In genomic region chr7:155858521-155859061, GRCh38 we compare ENCODE assay signal across 21 cellular contexts. TPM values are rescaled to one million over a fixed set of nuclear protein-coding genes. Genes with fewer than 3 reads are reported as not detected.
A peak's percentile ranks its signal among the peaks of the same experiment; 100 is the strongest.
DNase-seq lines count a peak whose midpoint lies in the region; ATAC-seq and TF ChIP-seq lines count a peak whose summit lies in the region.
"Had no signal": no experiment of that assay in that cellular context is flagged by ENCODE, and none has a peak within 500 bp of the region (broad histone marks: within the 10 kb centered on the region; RNA-seq: fewer than 3 reads in every experiment).

No MANE protein-coding gene starts in this region.

- TF ChIP-seq CTCF in PC-9 (conservative IDR thresholded peaks at IDR 0.05): no peak
- no peak for TF ChIP-seq CTCF in endodermal cell (conservative IDR thresholded peaks at IDR 0.05)
- TF ChIP-seq CTCF in transverse colon (IDR thresholded peaks at IDR 0.05): no peak
- TF ChIP-seq CTCF in CD4-positive, alpha-beta T cell (IDR thresholded peaks at IDR 0.05): no peak

- CTCF ChIA-PET in PC-9 (lab: Charles Lee): no interaction called here
- CTCF ChIA-PET in activated naive CD4-positive, alpha-beta T cell treated with anti-CD3 and anti-CD28 coated beads for 36 hours (lab: Charles Lee): no interaction called here
- CTCF ChIA-PET in CD4-positive, alpha-beta T cell (lab: Charles Lee): no interaction called here

- peaks cover 9% of the 10 kb centered on the region for H3K4me1 Mint-ChIP-seq in endodermal cell
- H3K4me1 Mint-ChIP-seq in activated naive CD4-positive, alpha-beta T cell treated with anti-CD3 and anti-CD28 coated beads for 36 hours (ENCODE audit: low read depth): no peaks in the 10 kb centered on the region
- no peaks in the 10 kb centered on the region for H3K4me1 Mint-ChIP-seq in CD4-positive, alpha-beta T cell (ENCODE audit: low read depth)
- H3K4me1 Mint-ChIP-seq: IgD-negative memory B cell, natural killer cell, WTC11 had no signal

- H3F3A ChIP-seq in GM23248 (ENCODE audit: insufficient read depth) (no peaks in the 10 kb centered on the region), PC-9 (ENCODE audit: insufficient read depth, low read depth) (peaks cover 36% of the 10 kb centered on the region)

- H3K9me2 ChIP-seq in GM23248 (ENCODE audit: insufficient read depth) (no peaks in the 10 kb centered on the region), PC-9 (ENCODE audit: insufficient read depth) (no peaks in the 10 kb centered on the region)

- H3K9ac ChIP-seq in GM23248 (no peak overlapping the region), endodermal cell (ENCODE audit: extremely low read depth, low read length, poor library complexity, severe bottlenecking) (no peak overlapping the region)
- H3K9ac ChIP-seq: BLaER1 treated with 17β-estradiol and CSF1 and Interleukin-3, amounts not matched to agents 10 nM and 100 nM had no signal

- in situ Hi-C loops in GM23248 (cut with MboI) (no loop called here), transverse colon (cut with MboI; ENCODE audit: low pct_ligation_motif_present in 1 of 4, low pct_unique_long_range_greater_than_20kb in 1 of 4, low sequenced_read_pairs in 3 of 4) (no loop called here)

- H4K20me1 ChIP-seq in GM23248 (ENCODE audit: insufficient read depth): no peaks in the 10 kb centered on the region
- H4K20me1 ChIP-seq in PC-9 (ENCODE audit: insufficient read depth): no peaks in the 10 kb centered on the region

- WGBS in GM23248 (ENCODE audit: low coverage in 1 of 2, low lambda C conversion rate in 2 of 2, missing lambda C conversion rate in 2 of 2), 2 experiments: 10% methylated on average over 3 of the region's 3 CpGs
- WGBS in endodermal cell (ENCODE audit: insufficient coverage in 1 of 2, insufficient read length in 1 of 2), 2 experiments: 91% methylated on average over 3 of the region's 3 CpGs; no CpG with 5 or more reads in 1 of the 2 experiments
- 62 to 71% methylated on average over 1 to 3 of the region's 3 CpGs for WGBS in transverse colon (ENCODE audit: low coverage in 1 of 2), 2 donors

- no peaks in the 10 kb centered on the region for H3K9me3 Mint-ChIP-seq in endodermal cell
- H3K9me3 Mint-ChIP-seq in activated naive CD4-positive, alpha-beta T cell treated with anti-CD3 and anti-CD28 coated beads for 36 hours: peaks cover 2% of the 10 kb centered on the region
- H3K9me3 Mint-ChIP-seq in CD4-positive, alpha-beta T cell: no peaks in the 10 kb centered on the region
- H3K9me3 Mint-ChIP-seq: natural killer cell had no signal

- H3K27me3 Mint-ChIP-seq in endodermal cell (ENCODE audit: insufficient read depth): peaks cover 3% of the 10 kb centered on the region
- peaks cover 3% of the 10 kb centered on the region for H3K27me3 Mint-ChIP-seq in activated naive CD4-positive, alpha-beta T cell treated with anti-CD3 and anti-CD28 coated beads for 36 hours (ENCODE audit: low read depth)
- H3K27me3 Mint-ChIP-seq in CD4-positive, alpha-beta T cell: peaks cover 8% of the 10 kb centered on the region

- H3K4me3 ChIP-seq in GM23248: no peak overlapping the region
- no peak overlapping the region for H3K4me3 ChIP-seq in PC-9
- H3K4me3 ChIP-seq in endodermal cell (ENCODE audit: low read length): no peak overlapping the region
- no peak overlapping the region for H3K4me3 ChIP-seq in transverse colon
- H3K4me3 ChIP-seq: BLaER1 treated with 17β-estradiol and CSF1 and Interleukin-3, amounts not matched to agents 10 nM and 100 nM; left ventricle myocardium inferior; SK-N-MC had no signal

- peak; percentile 33 for DNase-seq in GM23248
- DNase-seq in PC-9: peak; percentile 28 to 85
- DNase-seq in endodermal cell: peak; percentile 14
- DNase-seq in myocyte (ENCODE audit: low read depth): peak; percentile 43
- no peak for DNase-seq in transverse colon
- DNase-seq in stimulated activated naive CD4-positive, alpha-beta T cell treated with Interleukin-2 at 50 U/mL for 16 hours (lab: John Stamatoyannopoulos, UW): no peak
- no peak for DNase-seq in activated naive CD4-positive, alpha-beta T cell treated with anti-CD3 and anti-CD28 coated beads for 36 hours
- DNase-seq in CD4-positive, alpha-beta T cell: no peak
- DNase-seq: activated T-cell treated with anti-CD3 and anti-CD28 coated beads, Interleukin-2, amount 50 U/mL, for 24 hours; anterior cingulate cortex; effector memory CD4-positive, alpha-beta T cell; GF-D8; left ventricle myocardium inferior; natural killer cell; NCI-H1694 treated with DMSO at 0.1 percent for 48 hours; NCI-H69; right cardiac atrium had no signal

- no peak overlapping the region for H3K27ac Mint-ChIP-seq in endodermal cell
- no peak overlapping the region for H3K27ac Mint-ChIP-seq in activated naive CD4-positive, alpha-beta T cell treated with anti-CD3 and anti-CD28 coated beads for 36 hours
- no peak overlapping the region for H3K27ac Mint-ChIP-seq in CD4-positive, alpha-beta T cell
- H3K27ac Mint-ChIP-seq: activated T-cell treated with anti-CD3 and anti-CD28 coated beads, Interleukin-2, amount 50 U/mL, for 24 hours; IgD-negative memory B cell; natural killer cell; WTC11 had no signal

- H3K4me2 ChIP-seq in GM23248 (ENCODE audit: unreplicated experiment) (no peak overlapping the region), PC-9 (peak overlapping the region; percentile 37)
- H3K4me2 ChIP-seq: BLaER1 treated with 17β-estradiol and CSF1 and Interleukin-3, amounts not matched to agents 10 nM and 100 nM had no signal

- no peak overlapping the region for H2AFZ ChIP-seq in GM23248
- no peak overlapping the region for H2AFZ ChIP-seq in PC-9

- ATAC-seq in CD4-positive, alpha-beta T cell (ENCODE audit: poor library complexity): no peak
- ATAC-seq: right cardiac atrium, WTC11 had no signal

- H3K9me3 ChIP-seq in GM23248 (ENCODE audit: low read depth): no peaks in the 10 kb centered on the region
- no peaks in the 10 kb centered on the region for H3K9me3 ChIP-seq in PC-9 (ENCODE audit: insufficient read depth, low read depth)
- no peaks in the 10 kb centered on the region for H3K9me3 ChIP-seq in endodermal cell (ENCODE audit: control insufficient read depth, low read length)
- H3K9me3 ChIP-seq in transverse colon: no peaks in the 10 kb centered on the region
- no peaks in the 10 kb centered on the region for H3K9me3 ChIP-seq in CD4-positive, alpha-beta T cell (ENCODE audit: control insufficient read depth, low read length)

- no peaks in the 10 kb centered on the region for H3K27me3 ChIP-seq in GM23248 (replicated peaks; ENCODE audit: insufficient read depth)
- H3K27me3 ChIP-seq in PC-9 (ENCODE audit: insufficient read depth, low read depth): no peaks in the 10 kb centered on the region
- H3K27me3 ChIP-seq in endodermal cell (ENCODE audit: control insufficient read depth, insufficient read depth, low read length, poor library complexity, severe bottlenecking): no peaks in the 10 kb centered on the region
- H3K27me3 ChIP-seq in transverse colon: peaks cover 25% of the 10 kb centered on the region
- no peaks in the 10 kb centered on the region for H3K27me3 ChIP-seq in CD4-positive, alpha-beta T cell (ENCODE audit: control insufficient read depth, insufficient read depth, low read length)
- H3K27me3 ChIP-seq: BLaER1 treated with 17β-estradiol and CSF1 and Interleukin-3, amounts not matched to agents 10 nM and 100 nM had no signal

- H3K27ac ChIP-seq in GM23248: no peak overlapping the region
- no peak overlapping the region for H3K27ac ChIP-seq in PC-9
- no peak overlapping the region for H3K27ac ChIP-seq in endodermal cell (ENCODE audit: low read depth, low read length)
- H3K27ac ChIP-seq in transverse colon: no peak overlapping the region
- H3K27ac ChIP-seq in CD4-positive, alpha-beta T cell (ENCODE audit: low read depth, low read length): no peak overlapping the region
- H3K27ac ChIP-seq: BLaER1 treated with 17β-estradiol and CSF1 and Interleukin-3, amounts not matched to agents 10 nM and 100 nM; left ventricle myocardium inferior; SK-N-MC had no signal

- H3K4me3 Mint-ChIP-seq in endodermal cell: no peak overlapping the region
- H3K4me3 Mint-ChIP-seq in activated naive CD4-positive, alpha-beta T cell treated with anti-CD3 and anti-CD28 coated beads for 36 hours: no peak overlapping the region
- no peak overlapping the region for H3K4me3 Mint-ChIP-seq in CD4-positive, alpha-beta T cell
- H3K4me3 Mint-ChIP-seq: activated T-cell treated with anti-CD3 and anti-CD28 coated beads, Interleukin-2, amount 50 U/mL, for 24 hours; IgD-negative memory B cell; natural killer cell; WTC11 had no signal

- POLR2A ChIA-PET in PC-9 (lab: Charles Lee; ENCODE audit: unreplicated experiment): no interaction called here
- POLR2A ChIA-PET in CD4-positive, alpha-beta T cell (lab: Charles Lee): no interaction called here

- H3K36me3 Mint-ChIP-seq in endodermal cell (ENCODE audit: low read depth): no peaks in the 10 kb centered on the region
- no peaks in the 10 kb centered on the region for H3K36me3 Mint-ChIP-seq in activated naive CD4-positive, alpha-beta T cell treated with anti-CD3 and anti-CD28 coated beads for 36 hours (ENCODE audit: low read depth)
- H3K36me3 Mint-ChIP-seq in CD4-positive, alpha-beta T cell (ENCODE audit: low read depth): no peaks in the 10 kb centered on the region
- H3K36me3 Mint-ChIP-seq: IgD-negative memory B cell, natural killer cell, WTC11 had no signal

- BruUV-seq in PC-9 (replicated peaks; lab: Mats Ljungman, UMichigan): no TSS peak

- no peaks in the 10 kb centered on the region for H3K36me3 ChIP-seq in GM23248 (ENCODE audit: low read depth)
- H3K36me3 ChIP-seq in PC-9 (ENCODE audit: low read depth): no peaks in the 10 kb centered on the region
- no peaks in the 10 kb centered on the region for H3K36me3 ChIP-seq in endodermal cell (ENCODE audit: control insufficient read depth, insufficient read depth, low read length)
- no peaks in the 10 kb centered on the region for H3K36me3 ChIP-seq in transverse colon
- H3K36me3 ChIP-seq: BLaER1 treated with 17β-estradiol and CSF1 and Interleukin-3, amounts not matched to agents 10 nM and 100 nM; left ventricle myocardium inferior had no signal

- no peaks in the 10 kb centered on the region for H3K79me2 ChIP-seq in GM23248 (ENCODE audit: insufficient read depth)
- no peaks in the 10 kb centered on the region for H3K79me2 ChIP-seq in PC-9 (ENCODE audit: low read depth)

- no peak for TF ChIP-seq POLR2A in transverse colon (IDR thresholded peaks at IDR 0.05)

- TF ChIP-seq EP300 in transverse colon (IDR thresholded peaks at IDR 0.05; ENCODE audit: low read depth): no peak

- intact Hi-C loops in PC-9 (cut with micrococcal nuclease; ENCODE audit: unreplicated experiment): no loop called here
- intact Hi-C loops in transverse colon (cut with DNase I; ENCODE audit: low total_unique reads): no loop called here
- intact Hi-C loops in activated naive CD4-positive, alpha-beta T cell treated with anti-CD3 and anti-CD28 coated beads for 36 hours (cut with micrococcal nuclease): no loop called here
- intact Hi-C loops in CD4-positive, alpha-beta T cell (cut with DNase I, micrococcal nuclease): no loop called here

- H3K4me1 ChIP-seq in GM23248 (ENCODE audit: insufficient read depth) (no peaks in the 10 kb centered on the region), PC-9 (replicated peaks; ENCODE audit: insufficient read depth) (peaks cover 48% of the 10 kb centered on the region), endodermal cell (ENCODE audit: control insufficient read depth, insufficient read depth, low read length) (peaks cover 4% of the 10 kb centered on the region), transverse colon (peaks cover 0 to 11% (median 2%) of the 10 kb centered on the region in 4 donors)
- H3K4me1 ChIP-seq: BLaER1 treated with 17β-estradiol and CSF1 and Interleukin-3, amounts not matched to agents 10 nM and 100 nM had no signal

RNA-seq across cellular contexts. Expression of gene SHH, which starts 46.3 kb away (rescaled TPM):
- total RNA-seq in GM23248 (2014; rRNA removed; shearing (Covaris generic)): not detected in 2 replicates
- not detected in 2 replicates for polyA plus RNA-seq in GM23248 (2016; fragmentation: Nextera tagmentation; extraction: Ambion mirVana)
- not detected in 2 replicates for total RNA-seq in PC-9 (2021)
- total RNA-seq in endodermal cell: 1 to 10 TPM in 1 of 2 donors, under 1 TPM in 1; 0.99 to 1.6 TPM
- 0.93 TPM for polyA plus RNA-seq in endodermal cell (2013, experiment 1 of 2)
- polyA plus RNA-seq in endodermal cell (2013, experiment 2 of 2): 0.41 TPM
- total RNA-seq in myocyte: 0.08 TPM in 1 of 2 replicates, not detected in the other
- polyA plus RNA-seq in myocyte (2012): 0.01 TPM
- total RNA-seq in transverse colon: 1 to 10 TPM in 3 of 4 donors, under 1 TPM in 1; 0.40 to 3.7 (median 2.0) TPM
- not detected for total RNA-seq in activated naive CD4-positive, alpha-beta T cell treated with anti-CD3 and anti-CD28 coated beads for 36 hours
- not detected for total RNA-seq in CD4-positive, alpha-beta T cell
- total RNA-seq: left ventricle myocardium inferior, natural killer cell, right cardiac atrium had no signal
- polyA plus RNA-seq: IgD-negative memory B cell, right cardiac atrium had no signal

Comparison
In these comparisons a context has a peak if more than half of its experiments do, and no peak if none do; other contexts are left out.
1. DNase-seq: peak in GM23248 (single experiment), PC-9 (2 of 2), endodermal cell (single experiment) and myocyte (single experiment); none in transverse colon (single experiment), stimulated activated naive CD4-positive, alpha-beta T cell treated with Interleukin-2 at 50 U/mL for 16 hours (single experiment), activated naive CD4-positive, alpha-beta T cell treated with anti-CD3 and anti-CD28 coated beads for 36 hours (single experiment) and CD4-positive, alpha-beta T cell (0 of 10).